In genomic region chr13:101627556-101627943, GRCh38 we compare ENCODE assay signal across 8 cellular contexts.
DNase-seq lines count a peak whose midpoint lies in the region; ATAC-seq and TF ChIP-seq lines count a peak whose summit lies in the region.

No MANE protein-coding gene starts in this region.

- H3K4me1 ChIP-seq in SK-N-SH (ENCODE audit: control insufficient read depth in 1 of 2, insufficient read depth in 2 of 2, low read depth in 1 of 2, low read length in 1 of 2), result peaks cover 0 to 11% of the 10 kb centered on the region in 2 experiments; a peak in 2 of 4 replicates
- H3K4me1 ChIP-seq in mucosa of stomach (ENCODE audit: control insufficient read depth, insufficient read depth, low read length), result peaks cover 17% of the 10 kb centered on the region

- peaks cover 0 to 7% of the 10 kb centered on the region in 2 experiments for H3K36me3 ChIP-seq in SK-N-SH (replicated peaks in 1 of 2; ENCODE audit: control insufficient read depth in 1 of 2, insufficient read depth in 2 of 2, low read length in 1 of 2)
- no peaks in the 10 kb centered on the region for H3K36me3 ChIP-seq in mucosa of stomach (ENCODE audit: control insufficient read depth, insufficient read depth, low read length)

- CTCF ChIA-PET in SK-N-SH (lab: Yijun Ruan, JAX), result no interaction called here

- TF ChIP-seq EP300 in SK-N-SH (IDR thresholded peaks at IDR 0.05; ENCODE audit: borderline replicate concordance in 1 of 2, low read depth in 1 of 2, low read length in 1 of 2), result no peak

- peaks cover 7% of the 10 kb centered on the region for H3F3A ChIP-seq in SK-N-SH (replicated peaks; ENCODE audit: insufficient read depth)

- H3K27me3 ChIP-seq in SK-N-SH (ENCODE audit: insufficient read depth) (no peaks in the 10 kb centered on the region), mucosa of stomach (ENCODE audit: control insufficient read depth, insufficient read depth, low read length) (no peaks in the 10 kb centered on the region)

- peaks cover 10% of the 10 kb centered on the region for H3K79me2 ChIP-seq in SK-N-SH (ENCODE audit: insufficient read depth)

- H3K9me2 ChIP-seq in SK-N-SH, result no peaks in the 10 kb centered on the region

- WGBS in SK-N-SH (ENCODE audit: low lambda C conversion rate), result 85% methylated on average over 5 of the region's 5 CpGs

- POLR2A ChIA-PET in SK-N-SH (lab: Yijun Ruan, JAX), result no interaction called here

- no peak for TF ChIP-seq CTCF in SK-N-SH (IDR thresholded peaks at IDR 0.05)

- no peaks in the 10 kb centered on the region for H3K9me3 ChIP-seq in SK-N-SH
- H3K9me3 ChIP-seq in mucosa of stomach (ENCODE audit: control insufficient read depth, low read length), result no peaks in the 10 kb centered on the region

- ATAC-seq in Right ventricle myocardium superior (ENCODE audit: poor library complexity) (peak; percentile 34), left ventricle myocardium superior (no peak), HG02981 (IDR thresholded peaks at IDR 0.05; ENCODE audit: unreplicated experiment) (peak; percentile 40)

- H2AFZ ChIP-seq in SK-N-SH (ENCODE audit: low read depth), result no peak overlapping the region

- intact Hi-C loops in Right ventricle myocardium superior (cut with DNase I), result no loop called here
- intact Hi-C loops in left ventricle myocardium superior (cut with micrococcal nuclease), result no loop called here

- peak overlapping the region; percentile 68 for H3K4me2 ChIP-seq in SK-N-SH

- H3K9ac ChIP-seq in SK-N-SH, result 0 out of 2 replicates have a peak overlapping the region, but pooled peaks have one; percentile 33
- peak overlapping the region; percentile 30 for H3K9ac ChIP-seq in mucosa of stomach (ENCODE audit: low read length)

- no peak overlapping the region for H3K27ac ChIP-seq in SK-N-SH (ENCODE audit: low read depth in 2 of 2, low read length in 1 of 2)

- DNase-seq in Right ventricle myocardium superior (no peak), left ventricle myocardium superior (no peak), SK-N-SH (no peak), iPS-NIHi7 (ENCODE audit: extremely low spot score) (no peak), NCI-H2171 treated with DMSO at 0.1 percent for 48 hours (lab: John Stamatoyannopoulos, UW) (no peak), nucleus accumbens (lab: John Stamatoyannopoulos, UW) (no peak)

- 0 out of 4 replicates have a peak overlapping the region, but pooled peaks of 1 of the 2 experiments have one; percentile 38 for H3K4me3 ChIP-seq in SK-N-SH (ENCODE audit: low read depth in 2 of 2, low read length in 1 of 2)
- peak overlapping the region; percentile 1 for H3K4me3 ChIP-seq in mucosa of stomach (ENCODE audit: low read length)

- no peak for TF ChIP-seq RAD21 in SK-N-SH (IDR thresholded peaks at IDR 0.05; ENCODE audit: low read length)

- no peaks in the 10 kb centered on the region for H4K20me1 ChIP-seq in SK-N-SH (ENCODE audit: insufficient read depth)

TF ChIP-seq in SK-N-SH, 30 proteins besides CTCF, POLR2A, EP300 and RAD21:
- TF ChIP-seq MAX (IDR thresholded peaks at IDR 0.05; ENCODE audit: low read depth) (no peak), PBX3 (IDR thresholded peaks at IDR 0.05) (no peak), USF1 (IDR thresholded peaks at IDR 0.05; ENCODE audit: borderline replicate concordance, low read depth) (no peak), TEAD4 (IDR thresholded peaks at IDR 0.05; ENCODE audit: borderline replicate concordance, insufficient read depth) (no peak), IRF3 (IDR thresholded peaks at IDR 0.05; ENCODE audit: low read depth, low read length) (no peak), RXRA (IDR thresholded peaks at IDR 0.05; ENCODE audit: borderline replicate concordance, low read depth) (no peak), NRF1 (IDR thresholded peaks at IDR 0.05; ENCODE audit: low read depth, low read length) (no peak), FOXM1 (IDR thresholded peaks at IDR 0.05; ENCODE audit: low read depth) (no peak), SIN3A (IDR thresholded peaks at IDR 0.05; ENCODE audit: borderline replicate concordance, low read depth, low read length) (no peak), TAF1 (IDR thresholded peaks at IDR 0.05; ENCODE audit: borderline replicate concordance, low read depth, low read length) (no peak), ZBTB33 (IDR thresholded peaks at IDR 0.05; ENCODE audit: borderline replicate concordance, low read depth) (no peak), NFIC (IDR thresholded peaks at IDR 0.05; ENCODE audit: borderline replicate concordance) (no peak), FOSL2 (IDR thresholded peaks at IDR 0.05; ENCODE audit: borderline replicate concordance, low read depth) (no peak)
